In the genomic region with DNA sequence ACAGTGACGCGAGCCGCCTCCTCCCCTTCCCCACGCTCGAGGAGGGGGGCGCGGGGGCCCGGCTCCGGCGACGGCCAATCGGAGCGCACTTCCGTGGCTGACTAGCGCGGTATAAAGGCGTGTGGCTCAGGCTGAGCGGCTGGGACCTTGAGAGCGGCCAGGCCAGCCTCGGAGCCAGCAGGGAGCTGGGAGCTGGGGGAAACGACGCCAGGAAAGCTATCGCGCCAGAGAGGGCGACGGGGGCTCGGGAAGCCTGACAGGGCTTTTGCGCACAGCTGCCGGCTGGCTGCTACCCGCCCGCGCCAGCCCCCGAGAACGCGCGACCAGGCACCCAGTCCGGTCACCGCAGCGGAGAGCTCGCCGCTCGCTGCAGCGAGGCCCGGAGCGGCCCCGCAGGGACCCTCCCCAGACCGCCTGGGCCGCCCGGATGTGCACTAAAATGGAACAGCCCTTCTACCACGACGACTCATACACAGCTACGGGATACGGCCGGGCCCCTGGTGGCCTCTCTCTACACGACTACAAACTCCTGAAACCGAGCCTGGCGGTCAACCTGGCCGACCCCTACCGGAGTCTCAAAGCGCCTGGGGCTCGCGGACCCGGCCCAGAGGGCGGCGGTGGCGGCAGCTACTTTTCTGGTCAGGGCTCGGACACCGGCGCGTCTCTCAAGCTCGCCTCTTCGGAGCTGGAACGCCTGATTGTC, we compare ENCODE assay signal across 1 cellular context.
TF ChIP-seq lines count a peak whose summit lies in the region.

JUNB (plus strand) TSS at position 142 of the 703 bp plus-strand sequence; CDS start at position 428, 286 bp downstream.

TF ChIP-seq in HCT116, 20 proteins besides CTCF, POLR2A, EP300 and RAD21 (continued from another document):
- TF ChIP-seq EZH2 (IDR thresholded peaks at IDR 0.05) (no peak), ZNF274 (IDR thresholded peaks at IDR 0.05; ENCODE audit: low read depth, low read length) (no peak), YY1 (IDR thresholded peaks at IDR 0.05; ENCODE audit: extremely low read depth, insufficient replicate concordance, low read depth, low read length) (peak; percentile 43), CEBPB (IDR thresholded peaks at IDR 0.05; ENCODE audit: low read depth) (no peak), ZBTB33 (IDR thresholded peaks at IDR 0.05; ENCODE audit: extremely low read depth, insufficient replicate concordance, low read length) (peak; percentile 88), POLR2AphosphoS5 (IDR thresholded peaks at IDR 0.05; ENCODE audit: low read depth, low read length) (peak; percentile 100), TCF7L2 (IDR thresholded peaks at IDR 0.05; ENCODE audit: borderline replicate concordance, extremely low read depth, insufficient read depth, insufficient read length) (peak; percentile 54), SIN3A (IDR thresholded peaks at IDR 0.05; ENCODE audit: low read depth) (no peak), SP1 (IDR thresholded peaks at IDR 0.05; ENCODE audit: low read depth) (no peak), CBX3 (IDR thresholded peaks at IDR 0.05; ENCODE audit: low read depth) (no peak), EZH2phosphoT487 (IDR thresholded peaks at IDR 0.05; ENCODE audit: borderline replicate concordance) (no peak)
- TF ChIP-seq, protein P1, sequence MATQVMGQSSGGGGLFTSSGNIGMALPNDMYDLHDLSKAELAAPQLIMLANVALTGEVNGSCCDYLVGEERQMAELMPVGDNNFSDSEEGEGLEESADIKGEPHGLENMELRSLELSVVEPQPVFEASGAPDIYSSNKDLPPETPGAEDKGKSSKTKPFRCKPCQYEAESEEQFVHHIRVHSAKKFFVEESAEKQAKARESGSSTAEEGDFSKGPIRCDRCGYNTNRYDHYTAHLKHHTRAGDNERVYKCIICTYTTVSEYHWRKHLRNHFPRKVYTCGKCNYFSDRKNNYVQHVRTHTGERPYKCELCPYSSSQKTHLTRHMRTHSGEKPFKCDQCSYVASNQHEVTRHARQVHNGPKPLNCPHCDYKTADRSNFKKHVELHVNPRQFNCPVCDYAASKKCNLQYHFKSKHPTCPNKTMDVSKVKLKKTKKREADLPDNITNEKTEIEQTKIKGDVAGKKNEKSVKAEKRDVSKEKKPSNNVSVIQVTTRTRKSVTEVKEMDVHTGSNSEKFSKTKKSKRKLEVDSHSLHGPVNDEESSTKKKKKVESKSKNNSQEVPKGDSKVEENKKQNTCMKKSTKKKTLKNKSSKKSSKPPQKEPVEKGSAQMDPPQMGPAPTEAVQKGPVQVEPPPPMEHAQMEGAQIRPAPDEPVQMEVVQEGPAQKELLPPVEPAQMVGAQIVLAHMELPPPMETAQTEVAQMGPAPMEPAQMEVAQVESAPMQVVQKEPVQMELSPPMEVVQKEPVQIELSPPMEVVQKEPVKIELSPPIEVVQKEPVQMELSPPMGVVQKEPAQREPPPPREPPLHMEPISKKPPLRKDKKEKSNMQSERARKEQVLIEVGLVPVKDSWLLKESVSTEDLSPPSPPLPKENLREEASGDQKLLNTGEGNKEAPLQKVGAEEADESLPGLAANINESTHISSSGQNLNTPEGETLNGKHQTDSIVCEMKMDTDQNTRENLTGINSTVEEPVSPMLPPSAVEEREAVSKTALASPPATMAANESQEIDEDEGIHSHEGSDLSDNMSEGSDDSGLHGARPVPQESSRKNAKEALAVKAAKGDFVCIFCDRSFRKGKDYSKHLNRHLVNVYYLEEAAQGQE (IDR thresholded peaks at IDR 0.05; ENCODE audit: low read depth): no peak
